Comparison of ENCODE assay signal across 2 cellular contexts in genomic region chr1:94315552-94316116, GRCh38.
TF ChIP-seq lines count a peak whose summit lies in the region.

No MANE protein-coding gene starts in this region.

TF ChIP-seq in GM23338, 12 proteins besides CTCF, POLR2A, EP300 and RAD21 (continued from another document):
- no peak for TF ChIP-seq ZNF462 (CRISPR knock-in tag; IDR thresholded peaks at IDR 0.05)

TF ChIP-seq in WTC11, 78 proteins besides CTCF, POLR2A, EP300 and RAD21 (continued from another document):
- TF ChIP-seq NFE2L1 (CRISPR knock-in tag; IDR thresholded peaks at IDR 0.05): no peak
- TF ChIP-seq ERG (CRISPR knock-in tag; IDR thresholded peaks at IDR 0.05): no peak
- TF ChIP-seq PRDM15 (CRISPR knock-in tag; IDR thresholded peaks at IDR 0.05): no peak
- TF ChIP-seq MYBL2 (CRISPR knock-in tag; IDR thresholded peaks at IDR 0.05): no peak
- TF ChIP-seq RELA (CRISPR knock-in tag; IDR thresholded peaks at IDR 0.05; ENCODE audit: borderline replicate concordance): no peak
- no peak for TF ChIP-seq NFYB (CRISPR knock-in tag; conservative IDR thresholded peaks at IDR 0.05; ENCODE audit: low read depth)
TF ChIP-seq in WTC11: peak in this region for 0.
